9 cellular contexts compared by ENCODE assay signal in genomic region chr10:48309711-48310226, GRCh38. TPM values are rescaled to one million over a fixed set of nuclear protein-coding genes. Genes with fewer than 3 reads are reported as not detected.
A peak's percentile ranks its signal among the peaks of the same experiment; 100 is the strongest.
DNase-seq lines count a peak whose midpoint lies in the region; ATAC-seq, FAIRE-seq and TF ChIP-seq lines count a peak whose summit lies in the region.
"Had no signal": no experiment of that assay in that cellular context is flagged by ENCODE, and none has a peak within 500 bp of the region (broad histone marks: within the 10 kb centered on the region; RNA-seq: fewer than 3 reads in every experiment).

No MANE protein-coding gene starts in this region.

- H3K4me1 Mint-ChIP-seq in CD4-positive, CD25-positive, alpha-beta regulatory T cell: peaks cover 27 to 58% (median 49%) of the 10 kb centered on the region in 4 donors

- peak; percentile 73 for FAIRE-seq in islet of Langerhans (lab: Jason Lieb, UNC)

- peak in 2 of 3 donors; percentile 22 to 49 for DNase-seq in CD4-positive, CD25-positive, alpha-beta regulatory T cell
- DNase-seq in GM13977 (ENCODE audit: low spot score) (peak; percentile 63), ecto neural progenitor cell (ENCODE audit: low spot score) (no peak), iPS-NIHi7 (ENCODE audit: extremely low spot score) (no peak)

- no peaks in the 10 kb centered on the region for H3K27me3 ChIP-seq in CD4-positive, CD25-positive, alpha-beta regulatory T cell (ENCODE audit: control insufficient read depth, insufficient read depth, low read length)

- H3K4me3 ChIP-seq in CD4-positive, CD25-positive, alpha-beta regulatory T cell (ENCODE audit: low read depth, low read length): no peak overlapping the region

- H3K4me1 ChIP-seq in CD4-positive, CD25-positive, alpha-beta regulatory T cell (ENCODE audit: control insufficient read depth, insufficient read depth, low read length, poor library complexity, severe bottlenecking): peaks cover 13% of the 10 kb centered on the region

- in situ Hi-C loops in GM13977 (cut with MboI; ENCODE audit: low pct_unique_long_range_greater_than_20kb, low sequenced_read_pairs, unreplicated experiment): no loop called here

- H3K4me3 Mint-ChIP-seq in CD4-positive, CD25-positive, alpha-beta regulatory T cell: peak overlapping the region in 3 of 4 donors; percentile 7 to 84 (median 71)

- no peaks in the 10 kb centered on the region for H3K36me3 ChIP-seq in CD4-positive, CD25-positive, alpha-beta regulatory T cell (ENCODE audit: control insufficient read depth, insufficient read depth, low read length)

- H3K9me3 Mint-ChIP-seq in CD4-positive, CD25-positive, alpha-beta regulatory T cell: no peaks in the 10 kb centered on the region

- no peak overlapping the region for H3K27ac ChIP-seq in CD4-positive, CD25-positive, alpha-beta regulatory T cell (ENCODE audit: insufficient read depth, low read length, poor library complexity, severe bottlenecking)

- no peaks in the 10 kb centered on the region for H3K36me3 Mint-ChIP-seq in CD4-positive, CD25-positive, alpha-beta regulatory T cell

- no peak for ATAC-seq in CD4-positive, CD25-positive, alpha-beta regulatory T cell (ENCODE audit: low read depth in 2 of 2)
- peak; percentile 20; the same call in 1 of the 3 replicates for ATAC-seq in SK-N-SH treated with all-trans-retinoic acid at 6 μM for 48 hours
- ATAC-seq in HG02571 (IDR thresholded peaks at IDR 0.05; ENCODE audit: unreplicated experiment): no peak
- no peak for ATAC-seq in GM18907 (IDR thresholded peaks at IDR 0.05; ENCODE audit: unreplicated experiment)

- peak; percentile 50 for TF ChIP-seq CTCF in GM13977 (IDR thresholded peaks at IDR 0.05; ENCODE audit: extremely low read depth, insufficient read depth, missing control alignments)

- H3K27me3 Mint-ChIP-seq in CD4-positive, CD25-positive, alpha-beta regulatory T cell: no peaks in the 10 kb centered on the region

- no peak overlapping the region for H3K27ac Mint-ChIP-seq in CD4-positive, CD25-positive, alpha-beta regulatory T cell

- H3K9me3 ChIP-seq in CD4-positive, CD25-positive, alpha-beta regulatory T cell (ENCODE audit: control insufficient read depth in 2 of 2, low read length in 2 of 2): no peaks in the 10 kb centered on the region

TF ChIP-seq in SK-N-SH treated with all-trans-retinoic acid at 6 μM for 48 hours, 23 proteins besides CTCF, POLR2A, EP300 and RAD21:
- TF ChIP-seq ARNTL (CRISPR knock-in tag; IDR thresholded peaks at IDR 0.05; ENCODE audit: borderline replicate concordance, low read depth) (no peak), OSR1 (CRISPR knock-in tag; IDR thresholded peaks at IDR 0.05) (no peak), SNAI2 (CRISPR knock-in tag; IDR thresholded peaks at IDR 0.05) (no peak), ZNF70 (CRISPR knock-in tag; IDR thresholded peaks at IDR 0.05) (no peak), ZFP3 (CRISPR knock-in tag; IDR thresholded peaks at IDR 0.05) (no peak; the same call in 1 of the 2 replicates), TOX (CRISPR knock-in tag; IDR thresholded peaks at IDR 0.05; ENCODE audit: borderline replicate concordance) (no peak), ZNF565 (CRISPR knock-in tag; conservative IDR thresholded peaks at IDR 0.05; ENCODE audit: low read depth) (no peak), TCF4 (CRISPR knock-in tag; IDR thresholded peaks at IDR 0.05; ENCODE audit: borderline replicate concordance) (no peak), PATZ1 (CRISPR knock-in tag; IDR thresholded peaks at IDR 0.05; ENCODE audit: borderline replicate concordance) (no peak), CSDC2 (CRISPR knock-in tag; IDR thresholded peaks at IDR 0.05) (no peak), GLIS3 (CRISPR knock-in tag; IDR thresholded peaks at IDR 0.05) (no peak), PPARA (CRISPR knock-in tag; IDR thresholded peaks at IDR 0.05; ENCODE audit: borderline replicate concordance) (no peak), ZNF8 (CRISPR knock-in tag; IDR thresholded peaks at IDR 0.05) (no peak), TSHZ2 (CRISPR knock-in tag; IDR thresholded peaks at IDR 0.05) (no peak), ISL1 (CRISPR knock-in tag; IDR thresholded peaks at IDR 0.05) (no peak)

RNA-seq across cellular contexts. Expression of gene MAPK8, which starts 3.3 kb away (rescaled TPM):
- total RNA-seq in CD4-positive, CD25-positive, alpha-beta regulatory T cell: 34.5 TPM
- polyA plus RNA-seq in CD4-positive, CD25-positive, alpha-beta regulatory T cell: 10 to 100 TPM; 19.8 to 26.1 (median 22.7) TPM

RNA-seq across cellular contexts. Expression of gene FRMPD2, which starts 35.3 kb away (rescaled TPM):
- not detected for total RNA-seq in CD4-positive, CD25-positive, alpha-beta regulatory T cell
- polyA plus RNA-seq in CD4-positive, CD25-positive, alpha-beta regulatory T cell: not detected
- total RNA-seq: glomerular endothelial cell had no signal

Comparison
In these comparisons a context has a peak if more than half of its experiments do, and no peak if none do; other contexts are left out.
1. DNase-seq: peak in CD4-positive, CD25-positive, alpha-beta regulatory T cell (2 of 3) and GM13977 (single experiment); none in ecto neural progenitor cell (single experiment) and iPS-NIHi7 (single experiment).